In genomic region chr1:40257688-40258444, GRCh38 we compare ENCODE assay signal across 1 cellular context.
TF ChIP-seq lines count a peak whose summit lies in the region.

TSS of gene ZMPSTE24 (plus strand) at chr1:40258236. CDS start at chr1:40258272, 36 bp downstream.

TF ChIP-seq in K562, 482 proteins besides CTCF, POLR2A, EP300 and RAD21 (continued from another document and continues in another):
- TF ChIP-seq MGA (IDR thresholded peaks at IDR 0.05) (no peak; the same call in 1 of the 2 replicates), E2F8 (IDR thresholded peaks at IDR 0.05; ENCODE audit: low read depth, partially characterized antibody) (peak; percentile 97), RBBP5 (IDR thresholded peaks at IDR 0.05; ENCODE audit: borderline replicate concordance, insufficient read depth, low read length, poor library complexity, severe bottlenecking) (peak; percentile 97), KDM1A (IDR thresholded peaks at IDR 0.05) (peak in 1 of 2 experiments; percentile 96; a peak in 2 of 4 replicates), TAL1 (IDR thresholded peaks at IDR 0.05) (peak; percentile 50), HNRNPK (IDR thresholded peaks at IDR 0.05; ENCODE audit: low read depth, low read length, poor library complexity, severe bottlenecking) (no peak), HNRNPL (IDR thresholded peaks at IDR 0.05; ENCODE audit: low read depth, low read length) (0 out of 2 replicates have a peak, but pooled peaks have one; percentile 36), HLTF (IDR thresholded peaks at IDR 0.05) (peak; percentile 97; the same call in 1 of the 2 replicates), DIDO1 (tag; IDR thresholded peaks at IDR 0.05; ENCODE audit: low read depth) (peak; percentile 94), MCM2 (IDR thresholded peaks at IDR 0.05; ENCODE audit: low read depth) (no peak), NFIC (IDR thresholded peaks at IDR 0.05) (peak; percentile 76), TRIM28 (IDR thresholded peaks at IDR 0.05) (peak; percentile 92), MYNN (IDR thresholded peaks at IDR 0.05) (0 out of 2 replicates have a peak, but pooled peaks have one; percentile 44), MYNN (CRISPR knock-in tag; IDR thresholded peaks at IDR 0.05) (no peak), MEF2A (IDR thresholded peaks at IDR 0.05; ENCODE audit: control insufficient read depth, low read depth, low read length) (no peak; the same call in 1 of the 2 replicates), ZNF707 (CRISPR knock-in tag; conservative IDR thresholded peaks at IDR 0.05) (peak; percentile 50; the same call in 1 of the 2 replicates), NFE2 (IDR thresholded peaks at IDR 0.05; ENCODE audit: low read depth) (peak; percentile 30), KLF1 (tag; IDR thresholded peaks at IDR 0.05) (peak; percentile 96), YY1 (IDR thresholded peaks at IDR 0.05; ENCODE audit: borderline replicate concordance in 1 of 3, control insufficient read depth in 1 of 3, extremely low read depth in 1 of 3, insufficient read depth in 3 of 3, insufficient read length in 1 of 3, insufficient replicate concordance in 2 of 3, low read depth in 1 of 3, low read length in 2 of 3) (peak; percentile 15 to 83 (median 83)), ZNF740 (CRISPR knock-in tag; IDR thresholded peaks at IDR 0.05) (peak; percentile 71), ZNF740 (tag; IDR thresholded peaks at IDR 0.05) (no peak), POLR2B (IDR thresholded peaks at IDR 0.05; ENCODE audit: low read depth, partially characterized antibody) (peak; percentile 83), ZNF431 (CRISPR knock-in tag; IDR thresholded peaks at IDR 0.05) (peak; percentile 87), FUS (optimal IDR thresholded peaks at IDR 0.05; ENCODE audit: low read depth, low read length) (no peak), SLC30A9 (CRISPR knock-in tag; IDR thresholded peaks at IDR 0.05) (no peak), HDAC1 (IDR thresholded peaks at IDR 0.05) (peak; percentile 95 to 100), ZFX (CRISPR knock-in tag; IDR thresholded peaks at IDR 0.05) (peak; percentile 100), BCOR (IDR thresholded peaks at IDR 0.05) (peak; percentile 86), SMC3 (conservative IDR thresholded peaks at IDR 0.05; ENCODE audit: insufficient read depth, low read depth, low read length) (0 out of 2 replicates have a peak, but pooled peaks have one; percentile 17), SMARCB1 (IDR thresholded peaks at IDR 0.05; ENCODE audit: insufficient read length, low read depth) (peak; percentile 92), GTF2F1 (IDR thresholded peaks at IDR 0.05; ENCODE audit: low read depth, low read length) (peak; percentile 74; the same call in 1 of the 2 replicates), ARNT (IDR thresholded peaks at IDR 0.05) (peak; percentile 79 to 96; a peak in 3 of 4 replicates), FOXK1 (CRISPR knock-in tag; IDR thresholded peaks at IDR 0.05; ENCODE audit: borderline replicate concordance) (peak; percentile 89; the same call in 1 of the 2 replicates), TCF3 (CRISPR knock-in tag; IDR thresholded peaks at IDR 0.05) (peak; percentile 36), POLR2AphosphoS5 (IDR thresholded peaks at IDR 0.05; ENCODE audit: control insufficient read depth, insufficient read depth, low read depth, low read length) (peak; percentile 90), ELF4 (CRISPR knock-in tag; IDR thresholded peaks at IDR 0.05) (peak; percentile 54; the same call in 1 of the 2 replicates), ATF1 (CRISPR knock-in tag; IDR thresholded peaks at IDR 0.05) (peak; percentile 62; the same call in 1 of the 2 replicates), ATF1 (tag; IDR thresholded peaks at IDR 0.05) (peak; percentile 95)
- TF ChIP-seq, protein P1, sequence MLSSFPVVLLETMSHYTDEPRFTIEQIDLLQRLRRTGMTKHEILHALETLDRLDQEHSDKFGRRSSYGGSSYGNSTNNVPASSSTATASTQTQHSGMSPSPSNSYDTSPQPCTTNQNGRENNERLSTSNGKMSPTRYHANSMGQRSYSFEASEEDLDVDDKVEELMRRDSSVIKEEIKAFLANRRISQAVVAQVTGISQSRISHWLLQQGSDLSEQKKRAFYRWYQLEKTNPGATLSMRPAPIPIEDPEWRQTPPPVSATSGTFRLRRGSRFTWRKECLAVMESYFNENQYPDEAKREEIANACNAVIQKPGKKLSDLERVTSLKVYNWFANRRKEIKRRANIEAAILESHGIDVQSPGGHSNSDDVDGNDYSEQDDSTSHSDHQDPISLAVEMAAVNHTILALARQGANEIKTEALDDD (IDR thresholded peaks at IDR 0.05): peak; percentile 79
- TF ChIP-seq, protein P2, sequence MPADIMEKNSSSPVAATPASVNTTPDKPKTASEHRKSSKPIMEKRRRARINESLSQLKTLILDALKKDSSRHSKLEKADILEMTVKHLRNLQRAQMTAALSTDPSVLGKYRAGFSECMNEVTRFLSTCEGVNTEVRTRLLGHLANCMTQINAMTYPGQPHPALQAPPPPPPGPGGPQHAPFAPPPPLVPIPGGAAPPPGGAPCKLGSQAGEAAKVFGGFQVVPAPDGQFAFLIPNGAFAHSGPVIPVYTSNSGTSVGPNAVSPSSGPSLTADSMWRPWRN (IDR thresholded peaks at IDR 0.05; ENCODE audit: low read depth): peak; percentile 41; the same call in 1 of the 2 replicates
- TF ChIP-seq, protein P3, sequence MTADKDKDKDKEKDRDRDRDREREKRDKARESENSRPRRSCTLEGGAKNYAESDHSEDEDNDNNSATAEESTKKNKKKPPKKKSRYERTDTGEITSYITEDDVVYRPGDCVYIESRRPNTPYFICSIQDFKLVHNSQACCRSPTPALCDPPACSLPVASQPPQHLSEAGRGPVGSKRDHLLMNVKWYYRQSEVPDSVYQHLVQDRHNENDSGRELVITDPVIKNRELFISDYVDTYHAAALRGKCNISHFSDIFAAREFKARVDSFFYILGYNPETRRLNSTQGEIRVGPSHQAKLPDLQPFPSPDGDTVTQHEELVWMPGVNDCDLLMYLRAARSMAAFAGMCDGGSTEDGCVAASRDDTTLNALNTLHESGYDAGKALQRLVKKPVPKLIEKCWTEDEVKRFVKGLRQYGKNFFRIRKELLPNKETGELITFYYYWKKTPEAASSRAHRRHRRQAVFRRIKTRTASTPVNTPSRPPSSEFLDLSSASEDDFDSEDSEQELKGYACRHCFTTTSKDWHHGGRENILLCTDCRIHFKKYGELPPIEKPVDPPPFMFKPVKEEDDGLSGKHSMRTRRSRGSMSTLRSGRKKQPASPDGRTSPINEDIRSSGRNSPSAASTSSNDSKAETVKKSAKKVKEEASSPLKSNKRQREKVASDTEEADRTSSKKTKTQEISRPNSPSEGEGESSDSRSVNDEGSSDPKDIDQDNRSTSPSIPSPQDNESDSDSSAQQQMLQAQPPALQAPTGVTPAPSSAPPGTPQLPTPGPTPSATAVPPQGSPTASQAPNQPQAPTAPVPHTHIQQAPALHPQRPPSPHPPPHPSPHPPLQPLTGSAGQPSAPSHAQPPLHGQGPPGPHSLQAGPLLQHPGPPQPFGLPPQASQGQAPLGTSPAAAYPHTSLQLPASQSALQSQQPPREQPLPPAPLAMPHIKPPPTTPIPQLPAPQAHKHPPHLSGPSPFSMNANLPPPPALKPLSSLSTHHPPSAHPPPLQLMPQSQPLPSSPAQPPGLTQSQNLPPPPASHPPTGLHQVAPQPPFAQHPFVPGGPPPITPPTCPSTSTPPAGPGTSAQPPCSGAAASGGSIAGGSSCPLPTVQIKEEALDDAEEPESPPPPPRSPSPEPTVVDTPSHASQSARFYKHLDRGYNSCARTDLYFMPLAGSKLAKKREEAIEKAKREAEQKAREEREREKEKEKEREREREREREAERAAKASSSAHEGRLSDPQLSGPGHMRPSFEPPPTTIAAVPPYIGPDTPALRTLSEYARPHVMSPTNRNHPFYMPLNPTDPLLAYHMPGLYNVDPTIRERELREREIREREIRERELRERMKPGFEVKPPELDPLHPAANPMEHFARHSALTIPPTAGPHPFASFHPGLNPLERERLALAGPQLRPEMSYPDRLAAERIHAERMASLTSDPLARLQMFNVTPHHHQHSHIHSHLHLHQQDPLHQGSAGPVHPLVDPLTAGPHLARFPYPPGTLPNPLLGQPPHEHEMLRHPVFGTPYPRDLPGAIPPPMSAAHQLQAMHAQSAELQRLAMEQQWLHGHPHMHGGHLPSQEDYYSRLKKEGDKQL (CRISPR knock-in tag; IDR thresholded peaks at IDR 0.05; ENCODE audit: borderline replicate concordance): no peak
